Comparison of ENCODE assay signal across 21 cellular contexts in the genomic region with DNA sequence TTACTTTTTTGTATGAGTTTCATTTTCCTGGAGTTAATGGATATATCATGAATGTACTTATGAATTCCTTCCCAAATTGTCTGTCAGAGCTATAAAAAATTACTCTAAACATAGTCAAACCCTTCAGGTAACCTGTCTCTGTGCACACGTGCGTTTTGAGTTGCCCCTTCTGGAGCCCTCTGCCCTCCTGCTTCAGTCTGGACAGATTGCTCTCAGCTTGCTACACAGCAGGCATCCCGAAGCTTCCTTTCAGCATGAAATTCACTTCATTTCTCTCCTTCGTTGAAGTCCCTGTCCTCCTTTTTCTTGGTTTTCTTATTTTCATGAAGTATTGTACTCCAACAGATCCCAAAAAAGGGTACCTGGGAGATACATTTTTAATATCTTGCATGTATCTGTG. TPM values are rescaled to one million over a fixed set of nuclear protein-coding genes. Genes with fewer than 3 reads are reported as not detected.
DNase-seq lines count a peak whose midpoint lies in the region.
"Had no signal": no experiment of that assay in that cellular context is flagged by ENCODE, and none has a peak within 500 bp of the region (broad histone marks: within the 10 kb centered on the region; RNA-seq: fewer than 3 reads in every experiment).

No MANE protein-coding gene starts in this region.

- H3K27ac ChIP-seq in substantia nigra (ENCODE audit: low read depth, low read length, poor library complexity, severe bottlenecking), result peak overlapping the region; percentile 3
- H3K27ac ChIP-seq: A549; BLaER1 treated with 17β-estradiol and CSF1 and Interleukin-3, amounts not matched to agents 10 nM and 100 nM had no signal

- DNase-seq in NCI-H2171 treated with DMSO at 0.1 percent for 48 hours (lab: John Stamatoyannopoulos, UW) (peak; percentile 15), NCI-H2171 (lab: John Stamatoyannopoulos, UW) (no peak), G401 (ENCODE audit: low spot score) (peak; percentile 90), cerebellar cortex (ENCODE audit: low spot score) (peak; percentile 88), substantia nigra (lab: John Stamatoyannopoulos, UW) (peak in 1 of 49 donors; percentile 31), NOMO-1 treated with dmso at 0.1 percent for 144 hours (lab: John Stamatoyannopoulos, UW; ENCODE audit: unreplicated experiment) (no peak), GM19240 (ENCODE audit: insufficient read length, low spot score) (no peak)
- DNase-seq: 8988T; ACHN; AML-193; BE2C; Calu3; CD4-positive, alpha-beta memory T cell; COR-L47; DMS79; EL; GF-D8; GOT3; HFFc6 had no signal

- in situ Hi-C loops in G401 (cut with HindIII; ENCODE audit: low sequenced_read_pairs), result no loop called here

RNA-seq across cellular contexts. Expression of a gene that starts 47.3 kb away (rescaled TPM):
- total RNA-seq in G401 (2014; rRNA removed; shearing (Covaris generic)), result 8.0 and 8.7 TPM in 2 replicates

Comparison
In these comparisons a context has a peak if more than half of its experiments do, and no peak if none do; other contexts are left out.
1. DNase-seq: peak in NCI-H2171 treated with DMSO at 0.1 percent for 48 hours (single experiment), G401 (single experiment) and cerebellar cortex (single experiment); none in NCI-H2171 (single experiment), NOMO-1 treated with dmso at 0.1 percent for 144 hours (single experiment) and GM19240 (single experiment).